ENCODE assay signal across 1 cellular context in genomic region chr10:120508393-120508792, GRCh38.
TF ChIP-seq lines count a peak whose summit lies in the region.

No MANE protein-coding gene starts in this region.

TF ChIP-seq in IMR-90, 13 proteins besides CTCF, POLR2A, EP300 and RAD21 (continued from another document):
- TF ChIP-seq MAFK (IDR thresholded peaks at IDR 0.05; ENCODE audit: low read depth, low read length) (no peak), USF2 (IDR thresholded peaks at IDR 0.05; ENCODE audit: low read depth, low read length) (no peak), FOS (IDR thresholded peaks at IDR 0.05; ENCODE audit: low read depth, low read length) (no peak), RFX5 (IDR thresholded peaks at IDR 0.05; ENCODE audit: low read depth, low read length) (no peak)
